Comparison of ENCODE assay signal across 23 cellular contexts in genomic region chr2:67701011-67701410, GRCh38.
DNase-seq lines count a peak whose midpoint lies in the region; ATAC-seq and FAIRE-seq lines count a peak whose summit lies in the region.
"Had no signal": no experiment of that assay in that cellular context is flagged by ENCODE, and none has a peak within 500 bp of the region (broad histone marks: within the 10 kb centered on the region; RNA-seq: fewer than 3 reads in every experiment).

No MANE protein-coding gene starts in this region.

- H3K27ac Mint-ChIP-seq in stimulated activated naive CD8-positive, alpha-beta T cell treated with anti-CD3 and anti-CD28 coated beads, Interleukin-15, amount 100 ng/mL, for 72 hours = no peak overlapping the region
- H3K27ac Mint-ChIP-seq: CD4-positive, alpha-beta memory T cell had no signal

- H3K27me3 Mint-ChIP-seq in stimulated activated naive CD8-positive, alpha-beta T cell treated with anti-CD3 and anti-CD28 coated beads, Interleukin-15, amount 100 ng/mL, for 72 hours = no peaks in the 10 kb centered on the region

- peaks cover 5 to 7% of the 10 kb centered on the region in 2 donors for H3K9me3 Mint-ChIP-seq in stimulated activated naive CD8-positive, alpha-beta T cell treated with anti-CD3 and anti-CD28 coated beads, Interleukin-15, amount 100 ng/mL, for 72 hours

- peaks cover 12% of the 10 kb centered on the region for H3K4me1 ChIP-seq in skeletal muscle satellite cell (ENCODE audit: control insufficient read depth, insufficient read depth, low read length)
- H3K4me1 ChIP-seq: SJSA1 had no signal

- no peak for ATAC-seq in stimulated activated naive CD8-positive, alpha-beta T cell treated with anti-CD3 and anti-CD28 coated beads, Interleukin-15, amount 100 ng/mL, for 72 hours
- ATAC-seq: GM12878, HCT116, K562 had no signal

- no peaks in the 10 kb centered on the region for H3K27me3 ChIP-seq in skeletal muscle satellite cell (ENCODE audit: control insufficient read depth, insufficient read depth, low read length)

- no peak for FAIRE-seq in HTR-8/SVneo (lab: Jason Lieb, UNC)
- FAIRE-seq: GM12878, GM19239, K562 had no signal

- DNase-seq in HS-27A (ENCODE audit: low read depth) (peak; percentile 35), RPMI8226 (peak; percentile 32), fibroblast of peridontal ligament (ENCODE audit: extremely low read depth) (peak; percentile 2), iPS-NIHi7 (ENCODE audit: extremely low spot score) (no peak), AG08396 (ENCODE audit: low spot score) (no peak), HTR-8/SVneo (ENCODE audit: insufficient read length, low spot score) (no peak)
- DNase-seq in stimulated activated naive CD8-positive, alpha-beta T cell treated with anti-CD3 and anti-CD28 coated beads, Interleukin-15, amount 100 ng/mL, for 72 hours = no peak
- DNase-seq: ACHN; Calu3; CD4-positive, alpha-beta memory T cell; EL; GOT3; MV-4-11; NCI-H1694 treated with DMSO at 0.1 percent for 48 hours; NCI-H2227 treated with DMSO at 0.1 percent for 48 hours; NCI-H524; PC-9 had no signal

- H3K36me3 ChIP-seq in skeletal muscle satellite cell (ENCODE audit: insufficient read depth, low read length) = no peaks in the 10 kb centered on the region
- H3K36me3 ChIP-seq: SJSA1 had no signal

- no peak overlapping the region for H3K4me3 Mint-ChIP-seq in stimulated activated naive CD8-positive, alpha-beta T cell treated with anti-CD3 and anti-CD28 coated beads, Interleukin-15, amount 100 ng/mL, for 72 hours
- H3K4me3 Mint-ChIP-seq: CD4-positive, alpha-beta memory T cell had no signal

- H3K4me1 Mint-ChIP-seq in stimulated activated naive CD8-positive, alpha-beta T cell treated with anti-CD3 and anti-CD28 coated beads, Interleukin-15, amount 100 ng/mL, for 72 hours = no peaks in the 10 kb centered on the region
- H3K4me1 Mint-ChIP-seq: CD4-positive, alpha-beta memory T cell had no signal

- H3K9ac ChIP-seq in skeletal muscle satellite cell (ENCODE audit: low read depth, low read length) = peak overlapping the region; percentile 39

- no peak overlapping the region for H3K4me3 ChIP-seq in skeletal muscle satellite cell (ENCODE audit: low read length)
- H3K4me3 ChIP-seq: GM12878, K562, PC-9, SJSA1 had no signal

- H3K9me3 ChIP-seq in skeletal muscle satellite cell (replicated peaks; ENCODE audit: low read length) = no peaks in the 10 kb centered on the region
- H3K9me3 ChIP-seq: SJSA1 had no signal

- peak overlapping the region; percentile 30 for H3K4me2 ChIP-seq in skeletal muscle satellite cell (ENCODE audit: low read length)
- H3K4me2 ChIP-seq: PC-9 had no signal

Comparison
In these comparisons a context has a peak if more than half of its experiments do, and no peak if none do; other contexts are left out.
1. DNase-seq: peak in HS-27A (single experiment), RPMI8226 (single experiment) and fibroblast of peridontal ligament (single experiment); none in iPS-NIHi7 (single experiment), stimulated activated naive CD8-positive, alpha-beta T cell treated with anti-CD3 and anti-CD28 coated beads, Interleukin-15, amount 100 ng/mL, for 72 hours (0 of 2), AG08396 (single experiment) and HTR-8/SVneo (single experiment).